In genomic region chr17:48240562-48241130, GRCh38 we compare ENCODE assay signal across 13 cellular contexts.
DNase-seq lines count a peak whose midpoint lies in the region; ATAC-seq and TF ChIP-seq lines count a peak whose summit lies in the region.
"Had no signal": no experiment of that assay in that cellular context is flagged by ENCODE, and none has a peak within 500 bp of the region (broad histone marks: within the 10 kb centered on the region; RNA-seq: fewer than 3 reads in every experiment).

No MANE protein-coding gene starts in this region.

- WGBS in smooth muscle cell (ENCODE audit: low lambda C conversion rate), result 43% methylated on average over 2 of the region's 2 CpGs

- TF ChIP-seq CTCF in choroid plexus epithelial cell (conservative IDR thresholded peaks at IDR 0.05; ENCODE audit: low read depth, low read length) (no peak), smooth muscle cell (IDR thresholded peaks at IDR 0.05; ENCODE audit: borderline replicate concordance, insufficient read depth, poor library complexity, severe bottlenecking) (no peak), WTC11 (IDR thresholded peaks at IDR 0.05) (no peak)

- H3K79me2 ChIP-seq in smooth muscle cell (ENCODE audit: low read depth), result no peaks in the 10 kb centered on the region

- peaks cover 81% of the 10 kb centered on the region for H3K4me1 Mint-ChIP-seq in activated T-cell treated with anti-CD3 and anti-CD28 coated beads, Interleukin-2, amount 50 U/mL, for 24 hours (ENCODE audit: low read depth)
- H3K4me1 Mint-ChIP-seq in WTC11, result peaks cover 25% of the 10 kb centered on the region

- DNase-seq in activated T-cell treated with anti-CD3 and anti-CD28 coated beads, Interleukin-2, amount 50 U/mL, for 24 hours, result no peak
- DNase-seq in activated T-cell treated with anti-CD3 and anti-CD28 coated beads, Interleukin-2, amount 50 U/mL, for 1 hour, result no peak
- DNase-seq in LoVo (ENCODE audit: low spot score), result peak; percentile 62
- peak; percentile 47 for DNase-seq in choroid plexus epithelial cell (ENCODE audit: low read depth)
- DNase-seq in smooth muscle cell (lab: John Stamatoyannopoulos, UW; ENCODE audit: unreplicated experiment), result no peak
- no peak for DNase-seq in caudate nucleus (lab: John Stamatoyannopoulos, UW)
- DNase-seq in WTC11 (ENCODE audit: low spot score), result no peak
- DNase-seq: H7, mucosa of descending colon had no signal

- no peaks in the 10 kb centered on the region for H3F3A ChIP-seq in smooth muscle cell (ENCODE audit: low read depth)

- H3K4me1 ChIP-seq in smooth muscle cell (ENCODE audit: low read depth), result peaks cover 6% of the 10 kb centered on the region

- H3K27ac ChIP-seq in smooth muscle cell (ENCODE audit: low read depth) (no peak overlapping the region), caudate nucleus (ENCODE audit: low read depth, low read length) (no peak overlapping the region)

- peaks cover 12% of the 10 kb centered on the region for H3K36me3 Mint-ChIP-seq in activated T-cell treated with anti-CD3 and anti-CD28 coated beads, Interleukin-2, amount 50 U/mL, for 24 hours (ENCODE audit: low read depth)
- no peaks in the 10 kb centered on the region for H3K36me3 Mint-ChIP-seq in WTC11
- H3K36me3 Mint-ChIP-seq: brain, IgD-negative memory B cell had no signal

- no peak overlapping the region for H3K4me3 Mint-ChIP-seq in activated T-cell treated with anti-CD3 and anti-CD28 coated beads, Interleukin-2, amount 50 U/mL, for 24 hours
- no peak overlapping the region for H3K4me3 Mint-ChIP-seq in WTC11
- H3K4me3 Mint-ChIP-seq: brain, IgD-negative memory B cell had no signal

- no peaks in the 10 kb centered on the region for H3K36me3 ChIP-seq in smooth muscle cell (ENCODE audit: low read depth)
- H3K36me3 ChIP-seq: gastroesophageal sphincter had no signal

- POLR2A ChIA-PET in WTC11 (lab: Charles Lee), result interaction anchor here (0.5 to 0.6 kb wide), 2 partner anchors 82 to 377 kb away, joined by 3 to 4 read pairs; no protein-coding TSS in a partner anchor

- no peaks in the 10 kb centered on the region for H3K9me3 Mint-ChIP-seq in activated T-cell treated with anti-CD3 and anti-CD28 coated beads, Interleukin-2, amount 50 U/mL, for 24 hours
- H3K9me3 Mint-ChIP-seq in WTC11, result no peaks in the 10 kb centered on the region
- H3K9me3 Mint-ChIP-seq: IgD-negative memory B cell had no signal

- H3K27ac Mint-ChIP-seq in activated T-cell treated with anti-CD3 and anti-CD28 coated beads, Interleukin-2, amount 50 U/mL, for 24 hours, result peak overlapping the region; percentile 68
- no peak overlapping the region for H3K27ac Mint-ChIP-seq in WTC11

- ATAC-seq in GM21825 (IDR thresholded peaks at IDR 0.05; ENCODE audit: unreplicated experiment), result no peak
- ATAC-seq in WTC11, result no peak

- H3K4me3 ChIP-seq in choroid plexus epithelial cell (ENCODE audit: low read depth, low read length) (no peak overlapping the region), smooth muscle cell (no peak overlapping the region)
- H3K4me3 ChIP-seq: gastroesophageal sphincter, mucosa of descending colon had no signal

- no peak overlapping the region for H2AFZ ChIP-seq in smooth muscle cell (ENCODE audit: low read depth)

- no peaks in the 10 kb centered on the region for H3K27me3 Mint-ChIP-seq in activated T-cell treated with anti-CD3 and anti-CD28 coated beads, Interleukin-2, amount 50 U/mL, for 24 hours
- peaks cover 4% of the 10 kb centered on the region for H3K27me3 Mint-ChIP-seq in WTC11 (ENCODE audit: low read depth)
- H3K27me3 Mint-ChIP-seq: IgD-negative memory B cell had no signal

- no peaks in the 10 kb centered on the region for H3K9me3 ChIP-seq in smooth muscle cell (replicated peaks; ENCODE audit: low read depth)
- H3K9me3 ChIP-seq: gastroesophageal sphincter, mucosa of descending colon had no signal

- CTCF ChIA-PET in WTC11 (lab: Charles Lee), result interaction anchor here (1.3 to 10.1 kb wide), 2 partner anchors 22 to 25 kb away, joined by 4 to 83 read pairs; no protein-coding TSS in a partner anchor

- no peaks in the 10 kb centered on the region for H4K20me1 ChIP-seq in smooth muscle cell (ENCODE audit: low read depth)

- H3K4me2 ChIP-seq in smooth muscle cell, result peak overlapping the region; percentile 18

- no peaks in the 10 kb centered on the region for H3K27me3 ChIP-seq in smooth muscle cell (ENCODE audit: low read depth)

- no peak overlapping the region for H3K9ac ChIP-seq in smooth muscle cell (ENCODE audit: low read depth)

TF ChIP-seq in WTC11, 78 proteins besides CTCF, POLR2A, EP300 and RAD21:
- TF ChIP-seq ZNF281 (CRISPR knock-in tag; IDR thresholded peaks at IDR 0.05), result no peak
- no peak for TF ChIP-seq SP1 (CRISPR knock-in tag; conservative IDR thresholded peaks at IDR 0.05)
- no peak for TF ChIP-seq JAZF1 (CRISPR knock-in tag; IDR thresholded peaks at IDR 0.05)
- TF ChIP-seq NFE2L1 (CRISPR knock-in tag; IDR thresholded peaks at IDR 0.05), result no peak
- no peak for TF ChIP-seq RELA (CRISPR knock-in tag; IDR thresholded peaks at IDR 0.05; ENCODE audit: borderline replicate concordance)
- TF ChIP-seq NR3C1 (CRISPR knock-in tag; conservative IDR thresholded peaks at IDR 0.05; ENCODE audit: low read depth), result no peak
- TF ChIP-seq OVOL2 (CRISPR knock-in tag; IDR thresholded peaks at IDR 0.05; ENCODE audit: borderline replicate concordance), result no peak
- TF ChIP-seq ZNF138 (CRISPR knock-in tag; conservative IDR thresholded peaks at IDR 0.05), result no peak
- no peak for TF ChIP-seq E2F4 (CRISPR knock-in tag; IDR thresholded peaks at IDR 0.05; ENCODE audit: borderline replicate concordance, low read depth)
- no peak for TF ChIP-seq ZNF425 (CRISPR knock-in tag; conservative IDR thresholded peaks at IDR 0.05)
- TF ChIP-seq PRRX2 (CRISPR knock-in tag; IDR thresholded peaks at IDR 0.05), result no peak
- TF ChIP-seq TEAD4 (CRISPR knock-in tag; IDR thresholded peaks at IDR 0.05), result no peak
- TF ChIP-seq NR2C2 (CRISPR knock-in tag; IDR thresholded peaks at IDR 0.05), result no peak

Comparison
In these comparisons a context has a peak if more than half of its experiments do, and no peak if none do; other contexts are left out.
1. DNase-seq: peak in LoVo (single experiment) and choroid plexus epithelial cell (single experiment); none in activated T-cell treated with anti-CD3 and anti-CD28 coated beads, Interleukin-2, amount 50 U/mL, for 24 hours (single experiment), activated T-cell treated with anti-CD3 and anti-CD28 coated beads, Interleukin-2, amount 50 U/mL, for 1 hour (single experiment), smooth muscle cell (single experiment), caudate nucleus (0 of 61) and WTC11 (single experiment).